22 cellular contexts compared by ENCODE assay signal in genomic region chr7:27991006-27991528, GRCh38.
DNase-seq lines count a peak whose midpoint lies in the region; ATAC-seq, FAIRE-seq and TF ChIP-seq lines count a peak whose summit lies in the region.
"Had no signal": no experiment of that assay in that cellular context is flagged by ENCODE, and none has a peak within 500 bp of the region (broad histone marks: within the 10 kb centered on the region; RNA-seq: fewer than 3 reads in every experiment).

No MANE protein-coding gene starts in this region.

- no peak overlapping the region for H3K9ac ChIP-seq in kidney (ENCODE audit: low read length in 2 of 2)
- H3K9ac ChIP-seq: GM23248, SK-N-SH had no signal

- intact Hi-C loops in activated B cell treated with CpG ODN at 0.5 μM for 24 hours (cut with micrococcal nuclease), result no loop called here
- intact Hi-C loops in sciatic nerve (cut with DNase I), result no loop called here
- intact Hi-C loops in kidney (cut with DNase I), result no loop called here

- H3K36me3 Mint-ChIP-seq in activated T-cell treated with anti-CD3 and anti-CD28 coated beads, Interleukin-2, amount 50 U/mL, for 24 hours (ENCODE audit: low read depth), result peaks cover 20% of the 10 kb centered on the region
- H3K36me3 Mint-ChIP-seq in activated B cell treated with CpG ODN at 0.5 μM for 24 hours (ENCODE audit: low read depth), result peaks cover 55% of the 10 kb centered on the region

- peaks cover 20% of the 10 kb centered on the region for H3K4me1 Mint-ChIP-seq in activated T-cell treated with anti-CD3 and anti-CD28 coated beads, Interleukin-2, amount 50 U/mL, for 24 hours (ENCODE audit: low read depth)
- peaks cover 20% of the 10 kb centered on the region for H3K4me1 Mint-ChIP-seq in activated B cell treated with CpG ODN at 0.5 μM for 24 hours

- H3K27me3 Mint-ChIP-seq in activated T-cell treated with anti-CD3 and anti-CD28 coated beads, Interleukin-2, amount 50 U/mL, for 24 hours, result no peaks in the 10 kb centered on the region
- no peaks in the 10 kb centered on the region for H3K27me3 Mint-ChIP-seq in activated B cell treated with CpG ODN at 0.5 μM for 24 hours
- H3K27me3 Mint-ChIP-seq: CD4-positive, alpha-beta T cell; T-cell had no signal

- H3K4me1 ChIP-seq in kidney (ENCODE audit: control insufficient read depth in 1 of 2, insufficient read depth in 1 of 2, low read depth in 1 of 2, low read length in 2 of 2), result no peaks in the 10 kb centered on the region
- H3K4me1 ChIP-seq: Caco-2 had no signal

- H3K9me3 Mint-ChIP-seq in activated T-cell treated with anti-CD3 and anti-CD28 coated beads, Interleukin-2, amount 50 U/mL, for 24 hours, result peaks cover 4% of the 10 kb centered on the region
- peaks cover 6% of the 10 kb centered on the region for H3K9me3 Mint-ChIP-seq in activated B cell treated with CpG ODN at 0.5 μM for 24 hours
- H3K9me3 Mint-ChIP-seq: CD4-positive, alpha-beta T cell had no signal

- H3K9me3 ChIP-seq in kidney (ENCODE audit: control insufficient read depth in 1 of 2, low read length in 2 of 2), result no peaks in the 10 kb centered on the region
- H3K9me3 ChIP-seq: Caco-2, SK-N-SH had no signal

- H3K36me3 ChIP-seq in kidney (ENCODE audit: control insufficient read depth in 1 of 2, insufficient read depth in 2 of 2, low read length in 2 of 2), result no peaks in the 10 kb centered on the region

- no peak overlapping the region for H3K4me3 Mint-ChIP-seq in activated T-cell treated with anti-CD3 and anti-CD28 coated beads, Interleukin-2, amount 50 U/mL, for 24 hours
- no peak overlapping the region for H3K4me3 Mint-ChIP-seq in activated B cell treated with CpG ODN at 0.5 μM for 24 hours
- H3K4me3 Mint-ChIP-seq: CD4-positive, alpha-beta T cell; T-cell had no signal

- H3K27ac ChIP-seq in kidney (ENCODE audit: low read depth in 2 of 2, low read length in 2 of 2), result no peak overlapping the region
- H3K27ac ChIP-seq: GM23248 had no signal

- peak overlapping the region; percentile 32 for H3K27ac Mint-ChIP-seq in activated T-cell treated with anti-CD3 and anti-CD28 coated beads, Interleukin-2, amount 50 U/mL, for 24 hours
- H3K27ac Mint-ChIP-seq in activated B cell treated with CpG ODN at 0.5 μM for 24 hours, result peak overlapping the region; percentile 26
- H3K27ac Mint-ChIP-seq: CD4-positive, alpha-beta T cell had no signal

- CTCF ChIA-PET in activated B cell treated with CpG ODN at 0.5 μM for 24 hours (lab: Charles Lee), result no interaction called here

- peak; percentile 48 for DNase-seq in NCI-H1105 treated with DMSO at 0.1 percent for 48 hours (lab: John Stamatoyannopoulos, UW)
- DNase-seq in NCI-H1105 (lab: John Stamatoyannopoulos, UW), result no peak
- no peak for DNase-seq in activated T-cell treated with anti-CD3 and anti-CD28 coated beads, Interleukin-2, amount 50 U/mL, for 24 hours
- DNase-seq in activated T-cell treated with anti-CD3 and anti-CD28 coated beads, Interleukin-2, amount 50 U/mL, for 1 hour, result no peak
- no peak for DNase-seq in activated B cell treated with CpG ODN at 0.5 μM for 24 hours
- no peak for DNase-seq in sciatic nerve (ENCODE audit: low spot score)
- no peak for DNase-seq in kidney
- DNase-seq in activated CD4-positive, alpha-beta T cell treated with anti-CD3 and anti-CD28 coated beads for 1 hour, result no peak
- DNase-seq: Caco-2; CD4-positive, alpha-beta T cell; GF-D8; GM23248; KBM-7; MV-4-11; NCI-H146; NCI-H2081; NCI-H446; NCI-H748 treated with DMSO at 0.1 percent for 48 hours; SHP77; SK-N-SH; T-cell had no signal

- no peak overlapping the region for H3K4me3 ChIP-seq in kidney (ENCODE audit: low read length in 2 of 2)
- H3K4me3 ChIP-seq: GM23248 had no signal

- no peak for FAIRE-seq in kidney (lab: Jason Lieb, UNC)

- no peak for ATAC-seq in activated B cell treated with CpG ODN at 0.5 μM for 24 hours (ENCODE audit: low read depth)
- peak; percentile 41 for ATAC-seq in sciatic nerve
- ATAC-seq: HCT116, T-cell had no signal

- TF ChIP-seq CTCF in activated B cell treated with CpG ODN at 0.5 μM for 24 hours (IDR thresholded peaks at IDR 0.05) (no peak), kidney (IDR thresholded peaks at IDR 0.05; ENCODE audit: borderline replicate concordance, extremely low read depth, insufficient read depth) (no peak)

- POLR2A ChIA-PET in activated B cell treated with CpG ODN at 0.5 μM for 24 hours (lab: Charles Lee), result no interaction called here
